Comparison of ENCODE assay signal across 24 cellular contexts in genomic region chr6:21590345-21590744, GRCh38. TPM values are rescaled to one million over a fixed set of nuclear protein-coding genes. Genes with fewer than 3 reads are reported as not detected.
DNase-seq lines count a peak whose midpoint lies in the region; ATAC-seq and TF ChIP-seq lines count a peak whose summit lies in the region.
"Had no signal": no experiment of that assay in that cellular context is flagged by ENCODE, and none has a peak within 500 bp of the region (broad histone marks: within the 10 kb centered on the region; RNA-seq: fewer than 3 reads in every experiment).

No MANE protein-coding gene starts in this region.

- in situ Hi-C loops in brain microvascular endothelial cell (cut with HindIII; ENCODE audit: low pct_ligation_motif_present, low sequenced_read_pairs) = no loop called here

- H3K9me3 Mint-ChIP-seq in CD4-positive, CD25-positive, alpha-beta regulatory T cell = peaks cover 0 to 3% (median 0%) of the 10 kb centered on the region in 7 donors
- no peaks in the 10 kb centered on the region for H3K9me3 Mint-ChIP-seq in HFFc6
- peaks cover 5% of the 10 kb centered on the region for H3K9me3 Mint-ChIP-seq in nephron progenitor cell
- H3K9me3 Mint-ChIP-seq: naive thymus-derived CD4-positive, alpha-beta T cell had no signal

- peaks cover 43% of the 10 kb centered on the region for H3K4me1 ChIP-seq in CD4-positive, CD25-positive, alpha-beta regulatory T cell (ENCODE audit: control insufficient read depth, insufficient read depth, low read length, poor library complexity, severe bottlenecking)

- H3K4me3 ChIP-seq in CD4-positive, CD25-positive, alpha-beta regulatory T cell (ENCODE audit: low read depth, low read length) = no peak overlapping the region
- no peak overlapping the region for H3K4me3 ChIP-seq in brain microvascular endothelial cell (ENCODE audit: low read depth, low read length)
- H3K4me3 ChIP-seq: MG63, testis, vagina had no signal

- peaks cover 20% of the 10 kb centered on the region for H3K27me3 ChIP-seq in CD4-positive, CD25-positive, alpha-beta regulatory T cell (ENCODE audit: control insufficient read depth, insufficient read depth, low read length)
- no peaks in the 10 kb centered on the region for H3K27me3 ChIP-seq in brain microvascular endothelial cell (replicated peaks)
- H3K27me3 ChIP-seq: dorsolateral prefrontal cortex, MG63, testis, vagina had no signal

- H3K27ac Mint-ChIP-seq in CD4-positive, CD25-positive, alpha-beta regulatory T cell = peak overlapping the region in 1 of 3 donors; percentile 10
- no peak overlapping the region for H3K27ac Mint-ChIP-seq in HFFc6
- H3K27ac Mint-ChIP-seq in nephron progenitor cell = no peak overlapping the region
- H3K27ac Mint-ChIP-seq: CD8-positive, alpha-beta memory T cell; naive thymus-derived CD4-positive, alpha-beta T cell had no signal

- H3K27ac ChIP-seq in CD4-positive, CD25-positive, alpha-beta regulatory T cell (ENCODE audit: insufficient read depth, low read length, poor library complexity, severe bottlenecking) = no peak overlapping the region
- H3K27ac ChIP-seq in brain microvascular endothelial cell = no peak overlapping the region
- H3K27ac ChIP-seq: testis, vagina had no signal

- no peaks in the 10 kb centered on the region for H3K36me3 Mint-ChIP-seq in CD4-positive, CD25-positive, alpha-beta regulatory T cell
- no peaks in the 10 kb centered on the region for H3K36me3 Mint-ChIP-seq in HFFc6 (ENCODE audit: low read depth)
- peaks cover 4% of the 10 kb centered on the region for H3K36me3 Mint-ChIP-seq in nephron progenitor cell (ENCODE audit: low read depth)

- ATAC-seq in CD4-positive, CD25-positive, alpha-beta regulatory T cell (ENCODE audit: low read depth in 2 of 2) = no peak
- ATAC-seq in GM21576 (IDR thresholded peaks at IDR 0.05; ENCODE audit: unreplicated experiment) = no peak
- ATAC-seq: naive thymus-derived CD4-positive, alpha-beta T cell; sciatic nerve had no signal

- H3K36me3 ChIP-seq in CD4-positive, CD25-positive, alpha-beta regulatory T cell (ENCODE audit: control insufficient read depth, insufficient read depth, low read length) = no peaks in the 10 kb centered on the region
- no peaks in the 10 kb centered on the region for H3K36me3 ChIP-seq in brain microvascular endothelial cell (replicated peaks)
- H3K36me3 ChIP-seq: MG63, vagina had no signal

- no peak for DNase-seq in CD4-positive, CD25-positive, alpha-beta regulatory T cell
- DNase-seq in HFFc6 (no peak), brain microvascular endothelial cell (no peak), nephron progenitor cell (no peak), amygdala (lab: John Stamatoyannopoulos, UW) (no peak)
- DNase-seq in activated CD4-positive, alpha-beta T cell treated with anti-CD3 and anti-CD28 coated beads, Interleukin-2, amount 50 U/mL, for 4 hours = no peak
- DNase-seq: activated CD4-positive, CD25-positive, alpha-beta regulatory T cell treated with anti-CD3 and anti-CD28 coated beads, Interleukin-2, amount 50 U/mL, for 72 hours; amniotic stem cell; caudate nucleus; CD8-positive, alpha-beta memory T cell; dorsolateral prefrontal cortex; head of caudate nucleus; MG63; naive thymus-derived CD4-positive, alpha-beta T cell; NCI-H2107; NCI-H446 treated with DMSO at 0.1 percent for 48 hours; SHP77 treated with DMSO at 0.1 percent for 48 hours; stimulated activated CD4-positive, alpha-beta T cell treated with anti-CD3 and anti-CD28 coated beads, Interleukin-4, amount 100 ng/mL, for 4 hours; stimulated activated naive CD4-positive, alpha-beta T cell treated with Interleukin-2 at 50 U/mL for 16 hours; T-helper 1 cell; testis had no signal

- TF ChIP-seq CTCF in HFFc6 (IDR thresholded peaks at IDR 0.05) = peak; percentile 15; the same call in 1 of the 2 replicates
- peak; percentile 12 for TF ChIP-seq CTCF in brain microvascular endothelial cell (IDR thresholded peaks at IDR 0.05; ENCODE audit: low read depth, low read length, missing control alignments)
- no peak for TF ChIP-seq CTCF in nephron progenitor cell (IDR thresholded peaks at IDR 0.05)

- peak overlapping the region; percentile 38 to 96 (median 93) for H3K4me3 Mint-ChIP-seq in CD4-positive, CD25-positive, alpha-beta regulatory T cell
- H3K4me3 Mint-ChIP-seq in HFFc6 (no peak overlapping the region), nephron progenitor cell (peak overlapping the region; percentile 98)

- no peaks in the 10 kb centered on the region for H3K9me3 ChIP-seq in CD4-positive, CD25-positive, alpha-beta regulatory T cell (ENCODE audit: control insufficient read depth in 2 of 2, low read length in 2 of 2)
- H3K9me3 ChIP-seq: MG63, testis, vagina had no signal

- peaks cover 0 to 21% (median 4%) of the 10 kb centered on the region in 4 donors for H3K4me1 Mint-ChIP-seq in CD4-positive, CD25-positive, alpha-beta regulatory T cell
- H3K4me1 Mint-ChIP-seq in HFFc6 (ENCODE audit: low read depth) (peaks cover 5% of the 10 kb centered on the region; the same call in 1 of the 2 replicates), nephron progenitor cell (peaks cover 28% of the 10 kb centered on the region)

- peaks cover 37% of the 10 kb centered on the region for H3K27me3 Mint-ChIP-seq in CD4-positive, CD25-positive, alpha-beta regulatory T cell
- H3K27me3 Mint-ChIP-seq in HFFc6 (ENCODE audit: insufficient read depth) (no peaks in the 10 kb centered on the region), nephron progenitor cell (ENCODE audit: low read depth, poor library complexity) (peaks cover 5% of the 10 kb centered on the region)

RNA-seq across cellular contexts. Expression of gene SOX4, which starts 3.2 kb away (rescaled TPM):
- total RNA-seq in CD4-positive, CD25-positive, alpha-beta regulatory T cell = 7.6 TPM
- polyA plus RNA-seq in CD4-positive, CD25-positive, alpha-beta regulatory T cell = under 1 TPM; 0.30 to 0.59 (median 0.45) TPM
- 1 to 10 TPM; 3.3 to 6.4 (median 3.6) TPM for total RNA-seq in HFFc6 (2021; fragmentation: NEBNext Ultra II Directional; extraction: Animal tissue kit (Norgen Biotek cat#: 25700))
